In the genomic region with DNA sequence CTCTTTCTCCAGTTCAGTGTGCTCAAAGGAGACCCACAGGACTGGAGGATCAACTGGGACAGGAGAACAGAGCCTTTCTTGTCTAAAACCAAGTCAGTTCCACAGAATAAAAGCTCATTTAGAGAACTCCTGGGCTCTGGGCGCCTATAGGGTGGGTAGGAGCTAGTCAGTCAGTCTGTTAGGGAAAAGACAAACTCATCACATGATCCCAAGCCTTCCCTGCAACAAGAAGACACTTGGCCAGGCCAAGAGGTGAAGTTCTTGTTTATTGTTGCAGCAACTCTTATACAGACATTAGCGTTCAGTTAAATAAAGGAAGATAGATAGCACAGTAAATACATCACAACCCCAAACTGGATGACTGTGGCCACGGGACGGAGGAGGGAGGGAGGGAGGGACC, we compare ENCODE assay signal across 20 cellular contexts.
DNase-seq lines count a peak whose midpoint lies in the region; ATAC-seq and TF ChIP-seq lines count a peak whose summit lies in the region.
"Had no signal": no experiment of that assay in that cellular context is flagged by ENCODE, and none has a peak within 500 bp of the region (broad histone marks: within the 10 kb centered on the region; RNA-seq: fewer than 3 reads in every experiment).

No MANE protein-coding gene starts in this region.

- intact Hi-C loops in gastrocnemius medialis (cut with DNase I; ENCODE audit: low total_unique reads) (loop anchor here (10.0 kb wide), 1 partner anchor 498 kb away; no protein-coding TSS in a partner anchor), sigmoid colon (cut with DNase I) (no loop called here)

- ATAC-seq in gastrocnemius medialis = no peak
- no peak for ATAC-seq in GM18520 (IDR thresholded peaks at IDR 0.05; ENCODE audit: unreplicated experiment)
- ATAC-seq: Right ventricle myocardium inferior had no signal

- H3K27ac ChIP-seq in caudate nucleus (ENCODE audit: low read depth, low read length) = peak overlapping the region; percentile 67
- H3K27ac ChIP-seq in temporal lobe (ENCODE audit: low read depth, low read length) = peak overlapping the region; percentile 66
- no peak overlapping the region for H3K27ac ChIP-seq in gastrocnemius medialis
- H3K27ac ChIP-seq in sigmoid colon = no peak overlapping the region
- H3K27ac ChIP-seq: HL-60, Peyer's patch, SK-N-MC had no signal

- H3K36me3 ChIP-seq in gastrocnemius medialis (no peaks in the 10 kb centered on the region), sigmoid colon (no peaks in the 10 kb centered on the region)
- H3K36me3 ChIP-seq: HAP-1, MG63, Peyer's patch had no signal

- no peak for TF ChIP-seq CTCF in gastrocnemius medialis (IDR thresholded peaks at IDR 0.05 in 4 of 5, conservative IDR thresholded peaks at IDR 0.05 in 1 of 5)
- TF ChIP-seq CTCF in sigmoid colon (IDR thresholded peaks at IDR 0.05) = no peak

- TF ChIP-seq EP300 in sigmoid colon (IDR thresholded peaks at IDR 0.05) = no peak

- 87% methylated on average over 4 of the region's 4 CpGs for WGBS in sigmoid colon, 2 donors

- H3K4me1 ChIP-seq in gastrocnemius medialis (no peaks in the 10 kb centered on the region), sigmoid colon (no peaks in the 10 kb centered on the region)
- H3K4me1 ChIP-seq: Peyer's patch had no signal

- no peak overlapping the region for H3K4me3 ChIP-seq in gastrocnemius medialis
- H3K4me3 ChIP-seq in sigmoid colon = no peak overlapping the region
- H3K4me3 ChIP-seq: HAP-1, MG63, Peyer's patch, SK-N-MC had no signal

- H3K27me3 ChIP-seq in gastrocnemius medialis (no peaks in the 10 kb centered on the region), sigmoid colon (no peaks in the 10 kb centered on the region)
- H3K27me3 ChIP-seq: MG63, Peyer's patch had no signal

- no peaks in the 10 kb centered on the region for H3K9me3 ChIP-seq in gastrocnemius medialis
- no peaks in the 10 kb centered on the region for H3K9me3 ChIP-seq in sigmoid colon
- H3K9me3 ChIP-seq: HAP-1, MG63, Peyer's patch had no signal

- in situ Hi-C loops in gastrocnemius medialis (cut with MboI; ENCODE audit: low sequenced_read_pairs in 4 of 4) = loop anchor here in 3 of 4 donors (10.0 kb wide), 3 partner anchors 118 to 498 kb away; no protein-coding TSS in a partner anchor

- DNase-seq in caudate nucleus (lab: John Stamatoyannopoulos, UW) (peak in 20 of 61 donors; percentile 4 to 49 (median 16)), inferior parietal cortex (ENCODE audit: extremely low spot score) (peak; percentile 50), occipital lobe (lab: John Stamatoyannopoulos, UW) (peak; percentile 8), gastrocnemius medialis (no peak), H4 (ENCODE audit: low spot score) (no peak), sigmoid colon (no peak)
- DNase-seq: DMS79 treated with DMSO at 0.1 percent for 48 hours, Kasumi-1, MG63, NCI-H1092, NCI-H1436 treated with DMSO at 0.1 percent for 48 hours, NCI-H2081, NCI-H2171 treated with DMSO at 0.1 percent for 48 hours, Peyer's patch had no signal

- TF ChIP-seq POLR2A in gastrocnemius medialis (IDR thresholded peaks at IDR 0.05) (no peak), sigmoid colon (IDR thresholded peaks at IDR 0.05) (no peak)

Comparison
In these comparisons a context has a peak if more than half of its experiments do, and no peak if none do; other contexts are left out.
1. DNase-seq: peak in inferior parietal cortex (single experiment) and occipital lobe (single experiment); none in gastrocnemius medialis (0 of 2), H4 (single experiment) and sigmoid colon (single experiment).
2. H3K27ac ChIP-seq: peak in caudate nucleus (single experiment) and temporal lobe (single experiment); none in gastrocnemius medialis (0 of 4) and sigmoid colon (0 of 4).